ENCODE assay signal across 11 cellular contexts in the genomic region with DNA sequence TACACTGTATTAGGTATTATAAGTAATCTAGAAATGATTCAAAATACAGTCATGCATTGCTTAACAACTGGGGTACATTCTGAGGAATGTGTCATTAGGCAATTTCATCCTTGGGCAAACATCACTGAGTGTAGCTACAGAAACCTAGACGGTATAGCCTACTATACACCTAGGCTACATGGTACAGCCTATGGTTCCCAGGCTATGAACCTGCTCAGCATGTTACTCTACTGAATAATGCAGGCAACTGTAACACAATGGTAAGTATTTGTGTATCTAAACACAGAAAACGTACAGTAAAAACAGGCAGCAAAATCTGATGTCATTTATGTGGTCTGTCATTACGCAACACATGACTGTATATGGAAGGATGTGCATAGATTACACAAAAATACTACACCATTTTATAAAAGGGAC.
DNase-seq lines count a peak whose midpoint lies in the region; ATAC-seq and TF ChIP-seq lines count a peak whose summit lies in the region.
"Had no signal": no experiment of that assay in that cellular context is flagged by ENCODE, and none has a peak within 500 bp of the region (broad histone marks: within the 10 kb centered on the region; RNA-seq: fewer than 3 reads in every experiment).

No MANE protein-coding gene starts in this region.

- H3K9ac ChIP-seq in BLaER1 treated with 17β-estradiol and CSF1 and Interleukin-3, amounts not matched to agents 10 nM and 100 nM: no peak overlapping the region; a peak in 1 of 22 replicates

- H3K4me3 ChIP-seq in BLaER1 treated with 17β-estradiol and CSF1 and Interleukin-3, amounts not matched to agents 10 nM and 100 nM: no peak overlapping the region
- H3K4me3 ChIP-seq: psoas muscle had no signal

- no peaks in the 10 kb centered on the region for H3K9me3 Mint-ChIP-seq in activated CD8-positive, alpha-beta T cell treated with anti-CD3 and anti-CD28 coated beads for 36 hours
- no peaks in the 10 kb centered on the region for H3K9me3 Mint-ChIP-seq in T-helper 2 cell treated with Interferon-gamma antibody and Interleukin-4, amounts not matched to agents 5 μg/mL and 100 μg/mL, for 36 hours
- H3K9me3 Mint-ChIP-seq: activated T-helper 1 cell treated with anti-CD3 and anti-CD28 coated beads, Interleukin-12 subunit alpha, Interleukin-12 subunit beta, Interleukin-2, Interleukin-4 antibody, amounts not matched to agents 30 ng/mL and 10 ng/mL and 1 ng/mL, durations not matched to agents 14 hours and 24 hours and 36 hours; endodermal cell had no signal

- peaks cover 85% of the 10 kb centered on the region for H3K4me1 Mint-ChIP-seq in activated CD8-positive, alpha-beta T cell treated with anti-CD3 and anti-CD28 coated beads for 36 hours (ENCODE audit: low read depth)
- peaks cover 53% of the 10 kb centered on the region for H3K4me1 Mint-ChIP-seq in T-helper 2 cell treated with Interferon-gamma antibody and Interleukin-4, amounts not matched to agents 5 μg/mL and 100 μg/mL, for 36 hours (ENCODE audit: low read depth)
- H3K4me1 Mint-ChIP-seq: endodermal cell had no signal

- no peak overlapping the region for H3K27ac Mint-ChIP-seq in activated CD8-positive, alpha-beta T cell treated with anti-CD3 and anti-CD28 coated beads for 36 hours
- no peak overlapping the region for H3K27ac Mint-ChIP-seq in T-helper 2 cell treated with Interferon-gamma antibody and Interleukin-4, amounts not matched to agents 5 μg/mL and 100 μg/mL, for 36 hours
- H3K27ac Mint-ChIP-seq: activated T-helper 1 cell treated with anti-CD3 and anti-CD28 coated beads, Interleukin-12 subunit alpha, Interleukin-12 subunit beta, Interleukin-2, Interleukin-4 antibody, amounts not matched to agents 30 ng/mL and 10 ng/mL and 1 ng/mL, durations not matched to agents 14 hours and 24 hours and 36 hours; endodermal cell had no signal

- H3K27me3 ChIP-seq in BLaER1 treated with 17β-estradiol and CSF1 and Interleukin-3, amounts not matched to agents 10 nM and 100 nM: no peaks in the 10 kb centered on the region

- CTCF ChIA-PET in activated CD8-positive, alpha-beta T cell treated with anti-CD3 and anti-CD28 coated beads for 36 hours (lab: Charles Lee): interaction anchor here (1.7 kb wide), 1 partner anchor 470 kb away, joined by 3 read pairs; no protein-coding TSS in a partner anchor

- 0 out of 22 replicates have a peak, but pooled peaks cover 0 to 5% (median 0%) of the 10 kb centered on the region in 11 experiments for H3K9me3 ChIP-seq in BLaER1 treated with 17β-estradiol and CSF1 and Interleukin-3, amounts not matched to agents 10 nM and 100 nM (replicated peaks in 1 of 11)
- H3K9me3 ChIP-seq: psoas muscle had no signal

- intact Hi-C loops in activated CD8-positive, alpha-beta T cell treated with anti-CD3 and anti-CD28 coated beads for 36 hours (cut with micrococcal nuclease): no loop called here

- peak; percentile 51 for ATAC-seq in activated CD8-positive, alpha-beta T cell treated with anti-CD3 and anti-CD28 coated beads for 36 hours

- H3K27me3 Mint-ChIP-seq in activated CD8-positive, alpha-beta T cell treated with anti-CD3 and anti-CD28 coated beads for 36 hours: no peaks in the 10 kb centered on the region
- H3K27me3 Mint-ChIP-seq in T-helper 2 cell treated with Interferon-gamma antibody and Interleukin-4, amounts not matched to agents 5 μg/mL and 100 μg/mL, for 36 hours (ENCODE audit: low read depth): no peaks in the 10 kb centered on the region

- peaks cover 43 to 76% (median 55%) of the 10 kb centered on the region in 10 experiments for H3K4me1 ChIP-seq in BLaER1 treated with 17β-estradiol and CSF1 and Interleukin-3, amounts not matched to agents 10 nM and 100 nM

- DNase-seq in HT1080 (ENCODE audit: low read depth) (peak; percentile 64), kidney glomerular epithelial cell (lab: John Stamatoyannopoulos, UW) (peak; percentile 36), middle frontal gyrus (ENCODE audit: extremely low spot score, low spot score) (no peak), HK-2 (ENCODE audit: unreplicated experiment) (no peak), GM19240 (ENCODE audit: insufficient read length, low spot score) (no peak)
- no peak for DNase-seq in activated CD8-positive, alpha-beta T cell treated with anti-CD3 and anti-CD28 coated beads for 36 hours
- no peak for DNase-seq in T-helper 2 cell treated with Interferon-gamma antibody and Interleukin-4, amounts not matched to agents 5 μg/mL and 100 μg/mL, for 36 hours (ENCODE audit: low spot score)
- DNase-seq: endodermal cell, psoas muscle had no signal

- peaks cover 25% of the 10 kb centered on the region for H3K36me3 Mint-ChIP-seq in activated CD8-positive, alpha-beta T cell treated with anti-CD3 and anti-CD28 coated beads for 36 hours (ENCODE audit: low read depth)
- peaks cover 34% of the 10 kb centered on the region for H3K36me3 Mint-ChIP-seq in T-helper 2 cell treated with Interferon-gamma antibody and Interleukin-4, amounts not matched to agents 5 μg/mL and 100 μg/mL, for 36 hours (ENCODE audit: low read depth)

- H3K4me2 ChIP-seq in BLaER1 treated with 17β-estradiol and CSF1 and Interleukin-3, amounts not matched to agents 10 nM and 100 nM: peak overlapping the region in 9 of 11 experiments; percentile 8 to 73 (median 50); a peak in 17 of 22 replicates

- peak overlapping the region in 8 of 11 experiments; percentile 24 to 59 (median 41); a peak in 12 of 22 replicates for H3K27ac ChIP-seq in BLaER1 treated with 17β-estradiol and CSF1 and Interleukin-3, amounts not matched to agents 10 nM and 100 nM
- H3K27ac ChIP-seq: psoas muscle had no signal

- no peak overlapping the region for H3K4me3 Mint-ChIP-seq in activated CD8-positive, alpha-beta T cell treated with anti-CD3 and anti-CD28 coated beads for 36 hours
- H3K4me3 Mint-ChIP-seq in T-helper 2 cell treated with Interferon-gamma antibody and Interleukin-4, amounts not matched to agents 5 μg/mL and 100 μg/mL, for 36 hours: no peak overlapping the region
- H3K4me3 Mint-ChIP-seq: activated T-helper 1 cell treated with anti-CD3 and anti-CD28 coated beads, Interleukin-12 subunit alpha, Interleukin-12 subunit beta, Interleukin-2, Interleukin-4 antibody, amounts not matched to agents 30 ng/mL and 10 ng/mL and 1 ng/mL, durations not matched to agents 14 hours and 24 hours and 36 hours; endodermal cell had no signal

- peaks cover 27 to 71% (median 30%) of the 10 kb centered on the region in 11 experiments; a peak in 19 of 22 replicates for H3K36me3 ChIP-seq in BLaER1 treated with 17β-estradiol and CSF1 and Interleukin-3, amounts not matched to agents 10 nM and 100 nM

- no peak for TF ChIP-seq CTCF in activated CD8-positive, alpha-beta T cell treated with anti-CD3 and anti-CD28 coated beads for 36 hours (IDR thresholded peaks at IDR 0.05)

- POLR2A ChIA-PET in activated CD8-positive, alpha-beta T cell treated with anti-CD3 and anti-CD28 coated beads for 36 hours (lab: Charles Lee): interaction anchor here (1.0 kb wide), 1 partner anchor 9 kb away, joined by 4 read pairs; no protein-coding TSS in a partner anchor

- H4K20me1 ChIP-seq in BLaER1 treated with 17β-estradiol and CSF1 and Interleukin-3, amounts not matched to agents 10 nM and 100 nM: no peaks in the 10 kb centered on the region; a peak in 1 of 22 replicates

Comparison
In these comparisons a context has a peak if more than half of its experiments do, and no peak if none do; other contexts are left out.
1. DNase-seq: peak in HT1080 (single experiment) and kidney glomerular epithelial cell (single experiment); none in activated CD8-positive, alpha-beta T cell treated with anti-CD3 and anti-CD28 coated beads for 36 hours (single experiment), middle frontal gyrus (single experiment), HK-2 (single experiment), T-helper 2 cell treated with Interferon-gamma antibody and Interleukin-4, amounts not matched to agents 5 μg/mL and 100 μg/mL, for 36 hours (single experiment) and GM19240 (single experiment).